1 cellular context compared by ENCODE assay signal in genomic region chr12:127984386-127985055, GRCh38.
TF ChIP-seq lines count a peak whose summit lies in the region.

No MANE protein-coding gene starts in this region.

TF ChIP-seq in H1, 55 proteins besides CTCF, POLR2A, EP300 and RAD21 (continued from another document):
- TF ChIP-seq CHD7 (IDR thresholded peaks at IDR 0.05; ENCODE audit: insufficient replicate concordance, low read length) (no peak), TAF1 (IDR thresholded peaks at IDR 0.05; ENCODE audit: low read depth, low read length) (no peak), CBX5 (IDR thresholded peaks at IDR 0.05; ENCODE audit: low read depth, low read length) (no peak), BACH1 (IDR thresholded peaks at IDR 0.05; ENCODE audit: low read length) (no peak), SIN3A (conservative IDR thresholded peaks at IDR 0.05 in 1 of 2, IDR thresholded peaks at IDR 0.05 in 1 of 2; ENCODE audit: low read depth in 1 of 2, low read length in 2 of 2) (no peak), CHD1 (IDR thresholded peaks at IDR 0.05; ENCODE audit: low read depth, low read length) (no peak), TEAD4 (IDR thresholded peaks at IDR 0.05; ENCODE audit: low read depth, low read length) (no peak), MAFK (IDR thresholded peaks at IDR 0.05; ENCODE audit: low read depth, low read length) (no peak), USF2 (IDR thresholded peaks at IDR 0.05; ENCODE audit: low read length) (no peak), SP4 (IDR thresholded peaks at IDR 0.05; ENCODE audit: low read length) (no peak), HDAC2 (IDR thresholded peaks at IDR 0.05; ENCODE audit: borderline replicate concordance in 1 of 2, low read depth in 2 of 2, low read length in 2 of 2) (no peak), PHF8 (conservative IDR thresholded peaks at IDR 0.05; ENCODE audit: low read depth, low read length) (no peak), GTF2F1 (IDR thresholded peaks at IDR 0.05; ENCODE audit: borderline replicate concordance, low read depth, low read length) (no peak), ASH2L (IDR thresholded peaks at IDR 0.05; ENCODE audit: low read length) (no peak), CBX8 (IDR thresholded peaks at IDR 0.05; ENCODE audit: borderline replicate concordance, low read depth, low read length) (no peak)
